In the genomic region with DNA sequence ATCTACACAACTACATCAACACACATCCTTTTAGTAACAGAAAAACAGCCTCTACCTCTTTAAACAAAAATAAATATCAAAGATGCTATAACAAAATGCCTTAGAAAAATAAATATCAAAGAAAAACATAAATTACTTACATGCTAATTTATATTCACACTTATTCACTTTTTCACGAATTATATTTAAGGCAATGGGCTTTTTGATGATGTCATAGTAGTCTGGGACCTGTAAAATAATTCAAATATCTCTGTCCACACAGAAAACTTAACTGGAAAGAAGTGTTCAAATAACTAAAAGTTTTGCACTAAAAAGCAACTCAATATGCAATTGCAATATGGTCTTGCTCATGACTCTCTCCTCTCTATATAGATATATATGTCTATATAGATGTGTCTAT, we compare ENCODE assay signal across 37 cellular contexts.
"Had no signal": no experiment of that assay in that cellular context is flagged by ENCODE, and none has a peak within 500 bp of the region (broad histone marks: within the 10 kb centered on the region; RNA-seq: fewer than 3 reads in every experiment).

No MANE protein-coding gene starts in this region.

- H3K27ac ChIP-seq: adrenal gland, body of pancreas, brain microvascular endothelial cell, breast epithelium, VCaP had no signal

- H3K4me3 Mint-ChIP-seq: activated B cell treated with CpG ODN at 0.5 μM for 24 hours; activated CD4-positive, alpha-beta memory T cell treated with anti-CD3 and anti-CD28 coated beads for 36 hours; activated CD4-positive, alpha-beta T cell treated with anti-CD3 and anti-CD28 coated beads, Interleukin-2, amount 10 ng/mL, durations not matched to agents 24 days and 14 days; activated CD8-positive, alpha-beta T cell treated with anti-CD3 and anti-CD28 coated beads for 36 hours; activated naive CD4-positive, alpha-beta T cell treated with anti-CD3 and anti-CD28 coated beads for 36 hours; activated naive CD8-positive, alpha-beta T cell treated with anti-CD3 and anti-CD28 coated beads, Interleukin-2, amount 10 ng/mL, durations not matched to agents 7 days and 5 days; activated T-cell treated with anti-CD3 and anti-CD28 coated beads, Interleukin-2, amount 50 U/mL, for 4 hours; activated T-cell treated with anti-CD3 and anti-CD28 coated beads, Interleukin-2, amount 50 U/mL, for 72 hours; activated T-helper 1 cell treated with anti-CD3 and anti-CD28 coated beads, Interleukin-12 subunit alpha, Interleukin-12 subunit beta, Interleukin-2, Interleukin-4 antibody, amounts not matched to agents 30 ng/mL and 10 ng/mL and 1 ng/mL, durations not matched to agents 14 hours and 24 hours and 36 hours; activated T-helper 17 cell treated with anti-CD3 and anti-CD28 coated beads, Interleukin-2, amount 50 U/mL, for 72 hours; T-helper 1 cell treated with Interleukin-12 subunit alpha and Interleukin-12 subunit beta and Interleukin-4 antibody, amounts not matched to agents 30 μg/mL and 1 μg/mL, for 36 hours; T-helper 2 cell treated with Interferon-gamma antibody and Interleukin-4, amounts not matched to agents 5 μg/mL and 100 μg/mL, for 36 hours had no signal

- H3K4me1 ChIP-seq: body of pancreas, breast epithelium had no signal

- DNase-seq: activated B cell treated with CpG ODN at 0.5 μM for 24 hours; activated CD4-positive, alpha-beta memory T cell treated with anti-CD3 and anti-CD28 coated beads for 36 hours; activated CD4-positive, alpha-beta T cell treated with anti-CD3 and anti-CD28 coated beads for 4 hours; activated CD4-positive, alpha-beta T cell treated with anti-CD3 and anti-CD28 coated beads, Interleukin-2, amount 10 ng/mL, durations not matched to agents 24 days and 14 days; activated CD4-positive, alpha-beta T cell treated with anti-CD3 and anti-CD28 coated beads, Interleukin-2, amount 50 U/mL, for 1 hour; activated CD4-positive, alpha-beta T cell treated with anti-CD3 and anti-CD28 coated beads, Interleukin-2, amount 50 U/mL, for 4 hours; activated CD4-positive, CD25-positive, alpha-beta regulatory T cell treated with anti-CD3 and anti-CD28 coated beads, Interleukin-2, amount 50 U/mL, for 72 hours; activated CD8-positive, alpha-beta memory T cell treated with anti-CD3 and anti-CD28 coated beads, Interleukin-2, amount 50 U/mL, for 4 hours; activated CD8-positive, alpha-beta T cell treated with anti-CD3 and anti-CD28 coated beads for 36 hours; activated effector memory CD4-positive, alpha-beta T cell treated with anti-CD3 and anti-CD28 coated beads, Interleukin-2, amount 50 U/mL, for 16 hours; activated gamma-delta T cell treated with Interleukin-2 at 50 U/mL for 16 hours; activated naive CD4-positive, alpha-beta T cell; activated naive CD4-positive, alpha-beta T cell treated with anti-CD3 and anti-CD28 coated beads for 36 hours; activated naive CD4-positive, alpha-beta T cell treated with anti-CD3 and anti-CD28 coated beads, Interleukin-2, amount 50 U/mL, for 16 hours; activated naive CD8-positive, alpha-beta T cell treated with anti-CD3 and anti-CD28 coated beads, Interleukin-2, amount 10 ng/mL, durations not matched to agents 7 days and 5 days; activated T-cell treated with anti-CD3 and anti-CD28 coated beads for 4 hours; activated T-cell treated with anti-CD3 and anti-CD28 coated beads, Interleukin-2, amount 50 U/mL, for 1 hour; activated T-cell treated with anti-CD3 and anti-CD28 coated beads, Interleukin-2, amount 50 U/mL, for 4 hours; activated T-cell treated with anti-CD3 and anti-CD28 coated beads, Interleukin-2, amount 50 U/mL, for 72 hours; adrenal gland; amniotic stem cell; aorta; body of pancreas; brain microvascular endothelial cell; central memory CD4-positive, alpha-beta T cell; T-helper 1 cell; T-helper 2 cell; T-helper 9 cell had no signal

- H3K27me3 Mint-ChIP-seq: activated B cell treated with CpG ODN at 0.5 μM for 24 hours; activated CD4-positive, alpha-beta memory T cell treated with anti-CD3 and anti-CD28 coated beads for 36 hours; activated CD4-positive, alpha-beta T cell treated with anti-CD3 and anti-CD28 coated beads, Interleukin-2, amount 10 ng/mL, durations not matched to agents 24 days and 14 days; activated CD8-positive, alpha-beta T cell treated with anti-CD3 and anti-CD28 coated beads for 36 hours; activated naive CD8-positive, alpha-beta T cell treated with anti-CD3 and anti-CD28 coated beads, Interleukin-2, amount 10 ng/mL, durations not matched to agents 7 days and 5 days; activated T-helper 17 cell treated with anti-CD3 and anti-CD28 coated beads, Interleukin-2, amount 50 U/mL, for 72 hours had no signal

- H3K9me3 ChIP-seq: adrenal gland, body of pancreas, breast epithelium had no signal

- H3K4me3 ChIP-seq: adrenal gland, body of pancreas, breast epithelium had no signal

- H3K27ac Mint-ChIP-seq: activated B cell treated with CpG ODN at 0.5 μM for 24 hours; activated CD4-positive, alpha-beta memory T cell treated with anti-CD3 and anti-CD28 coated beads for 36 hours; activated CD4-positive, alpha-beta T cell treated with anti-CD3 and anti-CD28 coated beads, Interleukin-2, amount 10 ng/mL, durations not matched to agents 24 days and 14 days; activated CD8-positive, alpha-beta T cell treated with anti-CD3 and anti-CD28 coated beads for 36 hours; activated naive CD4-positive, alpha-beta T cell treated with anti-CD3 and anti-CD28 coated beads for 36 hours; activated naive CD4-positive, alpha-beta T cell treated with anti-CD3 and anti-CD28 coated beads, Interleukin-2, amount 50 U/mL, for 72 hours; activated naive CD8-positive, alpha-beta T cell treated with anti-CD3 and anti-CD28 coated beads, Interleukin-2, amount 10 ng/mL, durations not matched to agents 7 days and 5 days; activated T-helper 1 cell treated with anti-CD3 and anti-CD28 coated beads, Interleukin-12 subunit alpha, Interleukin-12 subunit beta, Interleukin-2, Interleukin-4 antibody, amounts not matched to agents 30 ng/mL and 10 ng/mL and 1 ng/mL, durations not matched to agents 14 hours and 24 hours and 36 hours; activated T-helper 17 cell treated with anti-CD3 and anti-CD28 coated beads, Interleukin-2, amount 50 U/mL, for 72 hours; T-helper 1 cell treated with Interleukin-12 subunit alpha and Interleukin-12 subunit beta and Interleukin-4 antibody, amounts not matched to agents 30 μg/mL and 1 μg/mL, for 36 hours; T-helper 2 cell treated with Interferon-gamma antibody and Interleukin-4, amounts not matched to agents 5 μg/mL and 100 μg/mL, for 36 hours had no signal

- H3K4me1 Mint-ChIP-seq: activated B cell treated with CpG ODN at 0.5 μM for 24 hours; activated CD4-positive, alpha-beta T cell treated with anti-CD3 and anti-CD28 coated beads, Interleukin-2, amount 10 ng/mL, durations not matched to agents 24 days and 14 days; activated naive CD8-positive, alpha-beta T cell treated with anti-CD3 and anti-CD28 coated beads, Interleukin-2, amount 10 ng/mL, durations not matched to agents 7 days and 5 days; activated T-helper 17 cell treated with anti-CD3 and anti-CD28 coated beads, Interleukin-2, amount 50 U/mL, for 72 hours had no signal

- ATAC-seq: activated CD8-positive, alpha-beta T cell treated with anti-CD3 and anti-CD28 coated beads for 36 hours; activated naive CD4-positive, alpha-beta T cell treated with anti-CD3 and anti-CD28 coated beads, Interleukin-2, amount 50 U/mL, for 72 hours; activated T-cell treated with anti-CD3 and anti-CD28 coated beads, Interleukin-2, amount 50 U/mL, for 4 hours; activated T-cell treated with anti-CD3 and anti-CD28 coated beads, Interleukin-2, amount 50 U/mL, for 72 hours; activated T-helper 17 cell treated with anti-CD3 and anti-CD28 coated beads, Interleukin-2, amount 50 U/mL, for 72 hours; body of pancreas had no signal

- FAIRE-seq: astrocyte, TTC549 had no signal

- H3K9me3 Mint-ChIP-seq: activated B cell treated with CpG ODN at 0.5 μM for 24 hours; activated CD4-positive, alpha-beta memory T cell treated with anti-CD3 and anti-CD28 coated beads for 36 hours; activated CD4-positive, alpha-beta T cell treated with anti-CD3 and anti-CD28 coated beads, Interleukin-2, amount 10 ng/mL, durations not matched to agents 24 days and 14 days; activated CD8-positive, alpha-beta T cell treated with anti-CD3 and anti-CD28 coated beads for 36 hours; activated naive CD4-positive, alpha-beta T cell treated with anti-CD3 and anti-CD28 coated beads for 36 hours; activated naive CD4-positive, alpha-beta T cell treated with anti-CD3 and anti-CD28 coated beads, Interleukin-2, amount 50 U/mL, for 72 hours; activated naive CD8-positive, alpha-beta T cell treated with anti-CD3 and anti-CD28 coated beads, Interleukin-2, amount 10 ng/mL, durations not matched to agents 7 days and 5 days; activated T-cell treated with anti-CD3 and anti-CD28 coated beads, Interleukin-2, amount 50 U/mL, for 4 hours; activated T-cell treated with anti-CD3 and anti-CD28 coated beads, Interleukin-2, amount 50 U/mL, for 72 hours; activated T-helper 1 cell treated with anti-CD3 and anti-CD28 coated beads, Interleukin-12 subunit alpha, Interleukin-12 subunit beta, Interleukin-2, Interleukin-4 antibody, amounts not matched to agents 30 ng/mL and 10 ng/mL and 1 ng/mL, durations not matched to agents 14 hours and 24 hours and 36 hours; activated T-helper 17 cell treated with anti-CD3 and anti-CD28 coated beads, Interleukin-2, amount 50 U/mL, for 72 hours; T-helper 1 cell treated with Interleukin-12 subunit alpha and Interleukin-12 subunit beta and Interleukin-4 antibody, amounts not matched to agents 30 μg/mL and 1 μg/mL, for 36 hours; T-helper 2 cell treated with Interferon-gamma antibody and Interleukin-4, amounts not matched to agents 5 μg/mL and 100 μg/mL, for 36 hours had no signal
